ENCODE assay signal across 9 cellular contexts in the genomic region with DNA sequence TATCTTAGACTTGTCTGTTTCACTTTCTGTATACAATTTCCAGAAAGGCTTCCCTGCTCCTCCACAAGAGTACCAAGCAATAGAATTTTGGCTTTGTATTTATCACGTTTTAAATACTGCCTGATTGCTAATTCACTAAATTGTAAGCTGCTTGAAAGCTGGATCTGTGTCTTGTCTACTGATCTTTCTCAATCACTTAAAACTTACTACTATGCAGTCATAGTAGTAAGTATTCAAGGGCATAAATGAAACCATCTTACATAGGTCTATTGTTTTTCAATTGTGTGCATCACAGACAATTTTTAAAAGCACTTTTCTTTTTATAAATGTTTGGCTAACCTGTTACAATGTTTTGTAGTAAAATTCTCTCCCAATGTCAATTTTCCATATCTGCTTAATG. TPM values are rescaled to one million over a fixed set of nuclear protein-coding genes. Genes with fewer than 3 reads are reported as not detected.
DNase-seq lines count a peak whose midpoint lies in the region; ATAC-seq, FAIRE-seq and TF ChIP-seq lines count a peak whose summit lies in the region.
"Had no signal": no experiment of that assay in that cellular context is flagged by ENCODE, and none has a peak within 500 bp of the region (broad histone marks: within the 10 kb centered on the region; RNA-seq: fewer than 3 reads in every experiment).

No MANE protein-coding gene starts in this region.

- POLR2A ChIA-PET in endothelial cell of umbilical vein (lab: Charles Lee): no interaction called here

- no peak for TF ChIP-seq POLR2A in Peyer's patch (IDR thresholded peaks at IDR 0.05)
- TF ChIP-seq POLR2A in endothelial cell of umbilical vein (IDR thresholded peaks at IDR 0.05; ENCODE audit: low read depth, low read length): no peak

- ATAC-seq in psoas muscle (no peak), HG02852 (IDR thresholded peaks at IDR 0.05; ENCODE audit: unreplicated experiment) (no peak), GM18909 (IDR thresholded peaks at IDR 0.05; ENCODE audit: poor library complexity, unreplicated experiment) (no peak)

- no peak overlapping the region for H3K9ac ChIP-seq in endothelial cell of umbilical vein (replicated peaks; ENCODE audit: extremely low read depth, insufficient read depth, low read length)

- intact Hi-C loops in endothelial cell of umbilical vein (cut with micrococcal nuclease): loop anchor here (2.0 kb wide), 2 partner anchors 59 to 121 kb away; a partner anchor contains a TSS
- intact Hi-C loops in psoas muscle (cut with DNase I): loop anchor here in 1 of 2 donors (2.0 kb wide), 2 partner anchors 55 to 121 kb away; a partner anchor contains a TSS

- H3K4me2 ChIP-seq in endothelial cell of umbilical vein (ENCODE audit: insufficient read depth, low read length): peak overlapping the region; percentile 47

- no peaks in the 10 kb centered on the region for H3K79me2 ChIP-seq in endothelial cell of umbilical vein (ENCODE audit: control insufficient read depth, insufficient read depth, low read length)

- H3K9me3 ChIP-seq in Peyer's patch: no peaks in the 10 kb centered on the region
- no peaks in the 10 kb centered on the region for H3K9me3 ChIP-seq in endothelial cell of umbilical vein (replicated peaks; ENCODE audit: control insufficient read depth, insufficient read depth, low read length)
- H3K9me3 ChIP-seq in psoas muscle: peaks cover 8% of the 10 kb centered on the region

- H3K4me1 ChIP-seq in Peyer's patch: peaks cover 0 to 15% (median 0%) of the 10 kb centered on the region in 4 donors
- peaks cover 29% of the 10 kb centered on the region for H3K4me1 ChIP-seq in endothelial cell of umbilical vein (ENCODE audit: control insufficient read depth, extremely low read depth, insufficient read depth, low read length)
- H3K4me1 ChIP-seq in psoas muscle: peaks cover 20% of the 10 kb centered on the region

- no peaks in the 10 kb centered on the region for H3K9me1 ChIP-seq in endothelial cell of umbilical vein (replicated peaks; ENCODE audit: control insufficient read depth, extremely low read depth, insufficient read depth, low read length)

- H3K27ac ChIP-seq in Peyer's patch: peak overlapping the region; percentile 1 to 87 (median 84)
- H3K27ac ChIP-seq in endothelial cell of umbilical vein (ENCODE audit: insufficient read depth, low read depth, low read length): peak overlapping the region; percentile 33
- H3K27ac ChIP-seq in psoas muscle: peak overlapping the region; percentile 94

- H2AFZ ChIP-seq in endothelial cell of umbilical vein (ENCODE audit: low read depth, low read length): peak overlapping the region; percentile 38

- DNase-seq in Caki2 (ENCODE audit: low read depth) (peak; percentile 18), Peyer's patch (no peak), endothelial cell of umbilical vein (ENCODE audit: low read depth, low spot score) (peak; percentile 9), psoas muscle (no peak), NCI-H2196 treated with DMSO at 0.1 percent for 48 hours (lab: John Stamatoyannopoulos, UW; ENCODE audit: unreplicated experiment) (no peak), T-helper 9 cell (no peak)
- DNase-seq: NCI-H2227 treated with DMSO at 0.1 percent for 48 hours had no signal

- no TSS peak for BruUV-seq in endothelial cell of umbilical vein (replicated peaks; lab: Mats Ljungman, UMichigan)

- WGBS in psoas muscle, 3 donors: 12 to 41% (median 15%) methylated on average over 1 of the region's 1 CpG

- in situ Hi-C loops in Caki2 (cut with HindIII; ENCODE audit: low pct_unique_long_range_greater_than_20kb, low sequenced_read_pairs): no loop called here

- H3K27me3 ChIP-seq in Peyer's patch (no peaks in the 10 kb centered on the region), endothelial cell of umbilical vein (ENCODE audit: control insufficient read depth in 2 of 2, insufficient read depth in 2 of 2, low read length in 2 of 2) (no peaks in the 10 kb centered on the region), psoas muscle (ENCODE audit: insufficient read depth in 3 of 3, low read length in 2 of 3) (no peaks in the 10 kb centered on the region)

- no peak for TF ChIP-seq CTCF in Peyer's patch (IDR thresholded peaks at IDR 0.05)
- TF ChIP-seq CTCF in endothelial cell of umbilical vein (IDR thresholded peaks at IDR 0.05; ENCODE audit: extremely low read depth in 1 of 2, insufficient read depth in 1 of 2, low read depth in 1 of 2, low read length in 2 of 2): no peak
- TF ChIP-seq CTCF in psoas muscle (IDR thresholded peaks at IDR 0.05): no peak

- FAIRE-seq in endothelial cell of umbilical vein (lab: Jason Lieb, UNC): no peak

- dilution Hi-C loops in endothelial cell of umbilical vein (cut with MboI; ENCODE audit: extremely low pct_ligation_motif_present, low sequenced_read_pairs): no loop called here

- peak overlapping the region in 1 of 4 donors; percentile 72 for H3K4me3 ChIP-seq in Peyer's patch
- no peak overlapping the region for H3K4me3 ChIP-seq in endothelial cell of umbilical vein (replicated peaks in 1 of 3; ENCODE audit: insufficient read depth in 1 of 3, low read depth in 1 of 3, low read length in 3 of 3)
- peak overlapping the region; percentile 83 for H3K4me3 ChIP-seq in psoas muscle

- H3K36me3 ChIP-seq in Peyer's patch (no peaks in the 10 kb centered on the region), endothelial cell of umbilical vein (ENCODE audit: control insufficient read depth in 2 of 2, extremely low read depth in 1 of 2, insufficient read depth in 2 of 2, low read length in 2 of 2) (no peaks in the 10 kb centered on the region), psoas muscle (ENCODE audit: insufficient read depth in 1 of 2, low read depth in 1 of 2) (peaks cover 0 to 4% of the 10 kb centered on the region in 2 donors)

- CTCF ChIA-PET in endothelial cell of umbilical vein (lab: Charles Lee): interaction anchor here (1.8 kb wide), 1 partner anchor 55 kb away, joined by 5 read pairs; a partner anchor contains a TSS

- H4K20me1 ChIP-seq in endothelial cell of umbilical vein (replicated peaks; ENCODE audit: control insufficient read depth, extremely low read depth, insufficient read depth, low read length): no peaks in the 10 kb centered on the region

TF ChIP-seq in endothelial cell of umbilical vein, 7 proteins besides CTCF, POLR2A, EP300 and RAD21:
- TF ChIP-seq JUN (IDR thresholded peaks at IDR 0.05; ENCODE audit: borderline replicate concordance, insufficient read depth, insufficient read length, low read depth) (no peak), MYC (IDR thresholded peaks at IDR 0.05; ENCODE audit: low read depth, low read length) (no peak)
TF ChIP-seq in endothelial cell of umbilical vein: peak in this region for 0.

RNA-seq across cellular contexts. Expression of a gene that starts 1.2 kb away (rescaled TPM):
- total RNA-seq in Caki2 (2014; rRNA removed; shearing (Covaris generic); ENCODE audit: low replicate concordance): not detected in 2 replicates
- 1 to 10 TPM in 1 of 4 donors, under 1 TPM in 1, not detected in 2; 0.40 to 3.3 TPM for total RNA-seq in Peyer's patch
- not detected in 2 replicates for total RNA-seq in endothelial cell of umbilical vein
- polyA plus RNA-seq in endothelial cell of umbilical vein: 0.06 and 0.07 TPM in 2 replicates
- polyA plus RNA-seq in endothelial cell of umbilical vein (2011; cell fraction: cytosol; rRNA removed): 0.03 TPM in 1 of 2 replicates, not detected in the other
- polyA plus RNA-seq in endothelial cell of umbilical vein (2011; cell fraction: nucleus; rRNA removed): not detected in 2 replicates
- polyA plus RNA-seq in endothelial cell of umbilical vein (2012): 0.15 and 0.34 TPM in 2 replicates
- not detected in 2 replicates for polyA minus RNA-seq in endothelial cell of umbilical vein
- not detected for polyA minus RNA-seq in endothelial cell of umbilical vein (2011; cell fraction: cytosol; rRNA and poly(A)+ RNA removed)
- polyA minus RNA-seq in endothelial cell of umbilical vein (2011; cell fraction: nucleus; rRNA and poly(A)+ RNA removed): not detected in 2 replicates
- 1 to 10 TPM in 2 of 4 donors, under 1 TPM in 1, not detected in 1; 0.54 to 1.5 (median 1.3) TPM for total RNA-seq in psoas muscle
- under 1 TPM; 0.04 to 0.60 (median 0.57) TPM for polyA plus RNA-seq in psoas muscle

RNA-seq across cellular contexts. Expression of a gene that starts 55.2 kb away (rescaled TPM):
- not detected in 2 replicates for total RNA-seq in Caki2 (2014; rRNA removed; shearing (Covaris generic); ENCODE audit: low replicate concordance)
- total RNA-seq in Peyer's patch (not detected), endothelial cell of umbilical vein (not detected in 2 replicates), psoas muscle (not detected)
- polyA plus RNA-seq in endothelial cell of umbilical vein (not detected in 2 replicates), psoas muscle (not detected)
- not detected in 2 replicates for polyA plus RNA-seq in endothelial cell of umbilical vein (2011; cell fraction: cytosol; rRNA removed)
- not detected in 2 replicates for polyA plus RNA-seq in endothelial cell of umbilical vein (2011; cell fraction: nucleus; rRNA removed)
- not detected in 2 replicates for polyA plus RNA-seq in endothelial cell of umbilical vein (2012)
- polyA minus RNA-seq in endothelial cell of umbilical vein: not detected in 2 replicates
- not detected for polyA minus RNA-seq in endothelial cell of umbilical vein (2011; cell fraction: cytosol; rRNA and poly(A)+ RNA removed)
- polyA minus RNA-seq in endothelial cell of umbilical vein (2011; cell fraction: nucleus; rRNA and poly(A)+ RNA removed): not detected in 2 replicates

RNA-seq across cellular contexts. Expression of a gene that starts 59.6 kb away (rescaled TPM):
- 2.8 and 5.8 TPM in 2 replicates for total RNA-seq in Caki2 (2014; rRNA removed; shearing (Covaris generic); ENCODE audit: low replicate concordance)
- total RNA-seq in Peyer's patch (10 to 100 TPM; 10.2 to 22.3 (median 16.0) TPM), endothelial cell of umbilical vein (1.7 and 2.9 TPM in 2 replicates), psoas muscle (1 to 10 TPM; 7.6 to 9.8 (median 9.0) TPM)
- polyA plus RNA-seq in endothelial cell of umbilical vein (0.61 and 0.64 TPM in 2 replicates), psoas muscle (10 to 100 TPM in 1 of 3 donors, 1 to 10 TPM in 1, under 1 TPM in 1; 0.73 to 20.3 (median 5.3) TPM)
- 0.80 TPM in 2 replicates for polyA plus RNA-seq in endothelial cell of umbilical vein (2011; cell fraction: cytosol; rRNA removed)
- polyA plus RNA-seq in endothelial cell of umbilical vein (2011; cell fraction: nucleus; rRNA removed): 5.0 and 6.5 TPM in 2 replicates
- polyA plus RNA-seq in endothelial cell of umbilical vein (2012): 0.91 and 1.5 TPM in 2 replicates
- 5.7 and 8.7 TPM in 2 replicates for polyA minus RNA-seq in endothelial cell of umbilical vein
- not detected for polyA minus RNA-seq in endothelial cell of umbilical vein (2011; cell fraction: cytosol; rRNA and poly(A)+ RNA removed)
- 11.3 and 16.8 TPM in 2 replicates for polyA minus RNA-seq in endothelial cell of umbilical vein (2011; cell fraction: nucleus; rRNA and poly(A)+ RNA removed)

Comparison
In these comparisons a context has a peak if more than half of its experiments do, and no peak if none do; other contexts are left out.
1. DNase-seq: peak in Caki2 (single experiment) and endothelial cell of umbilical vein (single experiment); none in Peyer's patch (0 of 3), psoas muscle (0 of 2), NCI-H2196 treated with DMSO at 0.1 percent for 48 hours (single experiment) and T-helper 9 cell (single experiment).
2. H3K27ac ChIP-seq: peak in every context shown above with its lines; median percentile 94 in psoas muscle; 84 in Peyer's patch; 33 in endothelial cell of umbilical vein.